14 cellular contexts compared by ENCODE assay signal in the genomic region with DNA sequence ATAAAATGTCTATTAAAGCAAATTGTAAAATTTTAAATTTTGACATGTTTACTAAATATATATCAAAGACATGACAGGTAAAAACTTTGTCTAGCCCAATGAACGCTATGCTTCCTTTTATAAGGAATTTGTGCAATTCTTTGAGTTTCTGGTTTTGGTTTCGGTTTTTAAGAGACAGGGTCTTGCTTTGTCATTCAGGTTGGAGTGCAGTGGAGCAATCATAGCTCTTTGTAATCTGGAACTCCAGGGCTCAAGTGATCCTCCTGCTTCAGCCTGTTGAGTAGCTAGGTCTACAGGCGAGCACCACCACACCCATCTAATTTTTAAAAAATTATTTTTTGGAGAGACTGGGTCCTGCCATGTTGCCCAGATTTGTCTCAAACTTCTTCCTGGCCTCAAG.
"Had no signal": no experiment of that assay in that cellular context is flagged by ENCODE, and none has a peak within 500 bp of the region (broad histone marks: within the 10 kb centered on the region; RNA-seq: fewer than 3 reads in every experiment).

No MANE protein-coding gene starts in this region.

- H3K9me3 Mint-ChIP-seq: activated CD4-positive, alpha-beta T cell treated with anti-CD3 and anti-CD28 coated beads, Interleukin-2, amount 10 ng/mL, durations not matched to agents 7 days and 5 days; activated naive CD4-positive, alpha-beta T cell treated with anti-CD3 and anti-CD28 coated beads for 36 hours; activated T-helper 17 cell treated with anti-CD3 and anti-CD28 coated beads, Interleukin-2, amount 50 U/mL, for 72 hours; endodermal cell; WTC11 had no signal

- H3K4me3 ChIP-seq: gastrocnemius medialis, heart right ventricle, tibial nerve, vagina had no signal

- H3K27ac ChIP-seq: gastrocnemius medialis, heart right ventricle, tibial nerve, vagina had no signal

- ATAC-seq: activated T-helper 17 cell treated with anti-CD3 and anti-CD28 coated beads, Interleukin-2, amount 50 U/mL, for 72 hours; gastrocnemius medialis; heart right ventricle; WTC11 had no signal

- H3K27ac Mint-ChIP-seq: activated CD4-positive, alpha-beta T cell treated with anti-CD3 and anti-CD28 coated beads, Interleukin-2, amount 10 ng/mL, durations not matched to agents 7 days and 5 days; activated naive CD4-positive, alpha-beta T cell treated with anti-CD3 and anti-CD28 coated beads for 36 hours; endodermal cell; WTC11 had no signal

- H3K27me3 Mint-ChIP-seq: activated CD4-positive, alpha-beta T cell treated with anti-CD3 and anti-CD28 coated beads, Interleukin-2, amount 10 ng/mL, durations not matched to agents 7 days and 5 days; activated T-helper 17 cell treated with anti-CD3 and anti-CD28 coated beads, Interleukin-2, amount 50 U/mL, for 72 hours; naive B cell had no signal

- DNase-seq: activated CD4-positive, alpha-beta T cell treated with anti-CD3 and anti-CD28 coated beads, Interleukin-2, amount 10 ng/mL, durations not matched to agents 7 days and 5 days; activated naive CD4-positive, alpha-beta T cell treated with anti-CD3 and anti-CD28 coated beads for 36 hours; endodermal cell; gastrocnemius medialis; heart right ventricle; islet precursor cell; naive B cell; stimulated activated CD4-positive, alpha-beta T cell treated with anti-CD3 and anti-CD28 coated beads, Interleukin-15, amount 100 ng/mL, for 24 hours; stimulated activated CD4-positive, alpha-beta T cell treated with anti-CD3 and anti-CD28 coated beads, Interleukin-4, amount 100 ng/mL, for 1 hour; stimulated activated naive CD4-positive, alpha-beta T cell had no signal

- H3K27me3 ChIP-seq: gastrocnemius medialis, heart right ventricle, tibial nerve, vagina had no signal

- H3K4me3 Mint-ChIP-seq: activated CD4-positive, alpha-beta T cell treated with anti-CD3 and anti-CD28 coated beads, Interleukin-2, amount 10 ng/mL, durations not matched to agents 7 days and 5 days; activated naive CD4-positive, alpha-beta T cell treated with anti-CD3 and anti-CD28 coated beads for 36 hours; activated T-helper 17 cell treated with anti-CD3 and anti-CD28 coated beads, Interleukin-2, amount 50 U/mL, for 72 hours; endodermal cell; WTC11 had no signal

- H3K9me3 ChIP-seq: gastrocnemius medialis, heart right ventricle, tibial nerve, vagina had no signal

- H3K4me1 ChIP-seq: gastrocnemius medialis, tibial nerve, vagina had no signal

- H3K4me1 Mint-ChIP-seq: endodermal cell, WTC11 had no signal

- H3K36me3 Mint-ChIP-seq: WTC11 had no signal
